Comparison of ENCODE assay signal across 8 cellular contexts in the genomic region with DNA sequence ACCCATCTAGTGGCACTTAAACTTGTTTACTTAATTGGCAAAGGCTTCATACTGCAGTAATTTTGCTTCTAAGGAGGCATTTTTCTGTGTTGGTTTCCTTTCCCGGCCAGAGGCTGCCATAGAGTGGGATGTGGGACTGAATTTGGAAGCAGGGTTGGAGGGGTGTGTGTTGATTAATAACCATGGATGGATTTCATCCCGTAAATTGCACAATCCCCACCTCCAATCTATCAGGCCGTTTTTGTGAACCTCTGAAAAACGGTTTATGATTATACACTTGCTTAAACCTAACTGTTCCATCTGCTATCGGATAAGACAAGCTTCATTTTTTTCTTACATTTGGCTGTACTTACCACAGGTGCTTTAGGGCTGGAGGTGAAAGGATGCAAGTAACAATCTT. TPM values are rescaled to one million over a fixed set of nuclear protein-coding genes. Genes with fewer than 3 reads are reported as not detected.
A peak's percentile ranks its signal among the peaks of the same experiment; 100 is the strongest.
DNase-seq lines count a peak whose midpoint lies in the region; ATAC-seq and TF ChIP-seq lines count a peak whose summit lies in the region.

No MANE protein-coding gene starts in this region.

- H3K27ac Mint-ChIP-seq in GM23338: no peak overlapping the region

- H3K36me3 Mint-ChIP-seq in GM23338 (ENCODE audit: low read depth): peaks cover 5% of the 10 kb centered on the region; the same call in 2 of the 3 replicates

- no peaks in the 10 kb centered on the region for H3K9me3 Mint-ChIP-seq in GM23338

- no peaks in the 10 kb centered on the region for H3K27me3 ChIP-seq in GM23338 (ENCODE audit: insufficient read depth)
- no peaks in the 10 kb centered on the region for H3K27me3 ChIP-seq in SJSA1 (replicated peaks)

- H3K27me3 Mint-ChIP-seq in GM23338 (ENCODE audit: insufficient read depth, low read depth, poor library complexity): peaks cover 9% of the 10 kb centered on the region

- H3K9me3 ChIP-seq in SJSA1 (replicated peaks): no peaks in the 10 kb centered on the region

- peaks cover 11% of the 10 kb centered on the region; the same call in 1 of the 2 replicates for H4K20me1 ChIP-seq in GM23338 (replicated peaks; ENCODE audit: insufficient read depth)

- no peaks in the 10 kb centered on the region for H3F3A ChIP-seq in GM23338 (replicated peaks; ENCODE audit: low read depth)

- H3K4me1 Mint-ChIP-seq in GM23338: peaks cover 13% of the 10 kb centered on the region

- H3K4me1 ChIP-seq in GM23338 (ENCODE audit: insufficient read depth) (peaks cover 25% of the 10 kb centered on the region), SJSA1 (replicated peaks) (peaks cover 19% of the 10 kb centered on the region)

- peak overlapping the region; percentile 92 for H3K4me3 Mint-ChIP-seq in GM23338

- H3K36me3 ChIP-seq in GM23338 (ENCODE audit: insufficient read depth): no peaks in the 10 kb centered on the region
- peaks cover 39% of the 10 kb centered on the region for H3K36me3 ChIP-seq in SJSA1

- TF ChIP-seq CTCF in GM23338 (conservative IDR thresholded peaks at IDR 0.05; ENCODE audit: low read depth in 2 of 2) (no peak), fibroblast of villous mesenchyme (IDR thresholded peaks at IDR 0.05; ENCODE audit: insufficient read depth, low read depth, low read length) (no peak)

- H3K4me3 ChIP-seq in GM23338: peak overlapping the region; percentile 87
- H3K4me3 ChIP-seq in SJSA1: peak overlapping the region; percentile 79
- peak overlapping the region; percentile 95 for H3K4me3 ChIP-seq in fibroblast of villous mesenchyme (ENCODE audit: low read depth, low read length)
- peak overlapping the region; percentile 86 for H3K4me3 ChIP-seq in skeletal muscle cell (ENCODE audit: low read depth, low read length)

- peaks cover 54% of the 10 kb centered on the region for H3K79me2 ChIP-seq in GM23338 (replicated peaks; ENCODE audit: insufficient read depth)

- no peak for ATAC-seq in GM23338
- ATAC-seq in HG03025 (IDR thresholded peaks at IDR 0.05; ENCODE audit: low FRiP score, unreplicated experiment): no peak

- no peaks in the 10 kb centered on the region for H3K9me2 ChIP-seq in GM23338 (ENCODE audit: insufficient read depth)

- no peak overlapping the region for H2AFZ ChIP-seq in GM23338

- H3K27ac ChIP-seq in GM23338 (ENCODE audit: low read depth): no peak overlapping the region
- H3K27ac ChIP-seq in SJSA1: no peak overlapping the region

- peak overlapping the region; percentile 95 for H3K4me2 ChIP-seq in GM23338

- DNase-seq in GM23338 (ENCODE audit: low spot score): no peak
- DNase-seq in SJSA1 (ENCODE audit: low read depth in 1 of 2, low spot score in 2 of 2): no peak
- no peak for DNase-seq in fibroblast of villous mesenchyme (ENCODE audit: low read depth)
- no peak for DNase-seq in skeletal muscle cell (ENCODE audit: low read depth)
- no peak for DNase-seq in GM03348 (ENCODE audit: low spot score)
- no peak for DNase-seq in stimulated activated CD4-positive, alpha-beta T cell treated with anti-CD3 and anti-CD28 coated beads, Interleukin-4, amount 100 ng/mL, for 24 hours
- DNase-seq in middle frontal gyrus (ENCODE audit: extremely low spot score, low spot score): no peak

TF ChIP-seq in GM23338, 12 proteins besides CTCF, POLR2A, EP300 and RAD21 (continues in another document):
- TF ChIP-seq EZH2phosphoT487 (IDR thresholded peaks at IDR 0.05; ENCODE audit: unreplicated experiment) (no peak), CREB1 (CRISPR knock-in tag; IDR thresholded peaks at IDR 0.05; ENCODE audit: low read depth) (no peak), JUNB (IDR thresholded peaks at IDR 0.05; ENCODE audit: unreplicated experiment) (no peak), POLR2AphosphoS5 (IDR thresholded peaks at IDR 0.05; ENCODE audit: low read depth) (no peak), STAT1 (IDR thresholded peaks at IDR 0.05; ENCODE audit: unreplicated experiment) (no peak), NANOG (IDR thresholded peaks at IDR 0.05; ENCODE audit: borderline replicate concordance) (no peak), ZNF114 (CRISPR knock-in tag; IDR thresholded peaks at IDR 0.05) (no peak), ZNF331 (CRISPR knock-in tag; IDR thresholded peaks at IDR 0.05; ENCODE audit: low read depth) (no peak)
- TF ChIP-seq, protein P1, sequence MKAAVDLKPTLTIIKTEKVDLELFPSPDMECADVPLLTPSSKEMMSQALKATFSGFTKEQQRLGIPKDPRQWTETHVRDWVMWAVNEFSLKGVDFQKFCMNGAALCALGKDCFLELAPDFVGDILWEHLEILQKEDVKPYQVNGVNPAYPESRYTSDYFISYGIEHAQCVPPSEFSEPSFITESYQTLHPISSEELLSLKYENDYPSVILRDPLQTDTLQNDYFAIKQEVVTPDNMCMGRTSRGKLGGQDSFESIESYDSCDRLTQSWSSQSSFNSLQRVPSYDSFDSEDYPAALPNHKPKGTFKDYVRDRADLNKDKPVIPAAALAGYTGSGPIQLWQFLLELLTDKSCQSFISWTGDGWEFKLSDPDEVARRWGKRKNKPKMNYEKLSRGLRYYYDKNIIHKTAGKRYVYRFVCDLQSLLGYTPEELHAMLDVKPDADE (IDR thresholded peaks at IDR 0.05): no peak
- TF ChIP-seq, protein P2, sequence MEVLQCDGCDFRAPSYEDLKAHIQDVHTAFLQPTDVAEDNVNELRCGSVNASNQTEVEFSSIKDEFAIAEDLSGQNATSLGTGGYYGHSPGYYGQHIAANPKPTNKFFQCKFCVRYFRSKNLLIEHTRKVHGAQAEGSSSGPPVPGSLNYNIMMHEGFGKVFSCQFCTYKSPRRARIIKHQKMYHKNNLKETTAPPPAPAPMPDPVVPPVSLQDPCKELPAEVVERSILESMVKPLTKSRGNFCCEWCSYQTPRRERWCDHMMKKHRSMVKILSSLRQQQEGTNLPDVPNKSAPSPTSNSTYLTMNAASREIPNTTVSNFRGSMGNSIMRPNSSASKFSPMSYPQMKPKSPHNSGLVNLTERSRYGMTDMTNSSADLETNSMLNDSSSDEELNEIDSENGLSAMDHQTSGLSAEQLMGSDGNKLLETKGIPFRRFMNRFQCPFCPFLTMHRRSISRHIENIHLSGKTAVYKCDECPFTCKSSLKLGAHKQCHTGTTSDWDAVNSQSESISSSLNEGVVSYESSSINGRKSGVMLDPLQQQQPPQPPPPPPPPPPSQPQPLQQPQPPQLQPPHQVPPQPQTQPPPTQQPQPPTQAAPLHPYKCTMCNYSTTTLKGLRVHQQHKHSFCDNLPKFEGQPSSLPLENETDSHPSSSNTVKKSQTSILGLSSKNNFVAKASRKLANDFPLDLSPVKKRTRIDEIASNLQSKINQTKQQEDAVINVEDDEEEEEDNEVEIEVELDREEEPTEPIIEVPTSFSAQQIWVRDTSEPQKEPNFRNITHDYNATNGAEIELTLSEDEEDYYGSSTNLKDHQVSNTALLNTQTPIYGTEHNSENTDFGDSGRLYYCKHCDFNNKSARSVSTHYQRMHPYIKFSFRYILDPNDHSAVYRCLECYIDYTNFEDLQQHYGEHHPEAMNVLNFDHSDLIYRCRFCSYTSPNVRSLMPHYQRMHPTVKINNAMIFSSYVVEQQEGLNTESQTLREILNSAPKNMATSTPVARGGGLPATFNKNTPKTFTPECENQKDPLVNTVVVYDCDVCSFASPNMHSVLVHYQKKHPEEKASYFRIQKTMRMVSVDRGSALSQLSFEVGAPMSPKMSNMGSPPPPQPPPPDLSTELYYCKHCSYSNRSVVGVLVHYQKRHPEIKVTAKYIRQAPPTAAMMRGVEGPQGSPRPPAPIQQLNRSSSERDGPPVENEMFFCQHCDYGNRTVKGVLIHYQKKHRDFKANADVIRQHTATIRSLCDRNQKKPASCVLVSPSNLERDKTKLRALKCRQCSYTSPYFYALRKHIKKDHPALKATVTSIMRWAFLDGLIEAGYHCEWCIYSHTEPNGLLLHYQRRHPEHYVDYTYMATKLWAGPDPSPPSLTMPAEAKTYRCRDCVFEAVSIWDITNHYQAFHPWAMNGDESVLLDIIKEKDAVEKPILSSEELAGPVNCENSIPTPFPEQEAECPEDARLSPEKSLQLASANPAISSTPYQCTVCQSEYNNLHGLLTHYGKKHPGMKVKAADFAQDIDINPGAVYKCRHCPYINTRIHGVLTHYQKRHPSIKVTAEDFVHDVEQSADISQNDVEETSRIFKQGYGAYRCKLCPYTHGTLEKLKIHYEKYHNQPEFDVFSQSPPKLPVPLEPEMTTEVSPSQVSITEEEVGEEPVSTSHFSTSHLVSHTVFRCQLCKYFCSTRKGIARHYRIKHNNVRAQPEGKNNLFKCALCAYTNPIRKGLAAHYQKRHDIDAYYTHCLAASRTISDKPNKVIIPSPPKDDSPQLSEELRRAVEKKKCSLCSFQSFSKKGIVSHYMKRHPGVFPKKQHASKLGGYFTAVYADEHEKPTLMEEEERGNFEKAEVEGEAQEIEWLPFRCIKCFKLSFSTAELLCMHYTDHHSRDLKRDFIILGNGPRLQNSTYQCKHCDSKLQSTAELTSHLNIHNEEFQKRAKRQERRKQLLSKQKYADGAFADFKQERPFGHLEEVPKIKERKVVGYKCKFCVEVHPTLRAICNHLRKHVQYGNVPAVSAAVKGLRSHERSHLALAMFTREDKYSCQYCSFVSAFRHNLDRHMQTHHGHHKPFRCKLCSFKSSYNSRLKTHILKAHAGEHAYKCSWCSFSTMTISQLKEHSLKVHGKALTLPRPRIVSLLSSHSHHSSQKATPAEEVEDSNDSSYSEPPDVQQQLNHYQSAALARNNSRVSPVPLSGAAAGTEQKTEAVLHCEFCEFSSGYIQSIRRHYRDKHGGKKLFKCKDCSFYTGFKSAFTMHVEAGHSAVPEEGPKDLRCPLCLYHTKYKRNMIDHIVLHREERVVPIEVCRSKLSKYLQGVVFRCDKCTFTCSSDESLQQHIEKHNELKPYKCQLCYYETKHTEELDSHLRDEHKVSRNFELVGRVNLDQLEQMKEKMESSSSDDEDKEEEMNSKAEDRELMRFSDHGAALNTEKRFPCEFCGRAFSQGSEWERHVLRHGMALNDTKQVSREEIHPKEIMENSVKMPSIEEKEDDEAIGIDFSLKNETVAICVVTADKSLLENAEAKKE (CRISPR knock-in tag; IDR thresholded peaks at IDR 0.05): no peak

RNA-seq across cellular contexts. Expression of gene TMEM60, which starts 1.3 kb away (rescaled TPM):
- 23.1 and 29.5 TPM in 2 replicates for total RNA-seq in GM23338 (2014; rRNA removed; shearing (Covaris generic))
- polyA plus RNA-seq in GM23338 (2016; fragmentation: Nextera tagmentation; extraction: Ambion mirVana): 61.5 and 68.2 TPM in 2 replicates
- 22.5 and 25.3 TPM in 2 replicates for total RNA-seq in SJSA1 (2014; rRNA removed; shearing (Covaris generic))
- total RNA-seq in fibroblast of villous mesenchyme: 21.6 and 30.2 TPM in 2 replicates

RNA-seq across cellular contexts. Expression of gene PHTF2, which starts 1.6 kb away (rescaled TPM):
- 21.6 and 24.1 TPM in 2 replicates for total RNA-seq in GM23338 (2014; rRNA removed; shearing (Covaris generic))
- 10.2 and 14.6 TPM in 2 replicates for polyA plus RNA-seq in GM23338 (2016; fragmentation: Nextera tagmentation; extraction: Ambion mirVana)
- total RNA-seq in SJSA1 (2014; rRNA removed; shearing (Covaris generic)): 55.9 and 68.9 TPM in 2 replicates
- 81.2 and 119 TPM in 2 replicates for total RNA-seq in fibroblast of villous mesenchyme
